Comparison of ENCODE assay signal across 23 cellular contexts in the genomic region with DNA sequence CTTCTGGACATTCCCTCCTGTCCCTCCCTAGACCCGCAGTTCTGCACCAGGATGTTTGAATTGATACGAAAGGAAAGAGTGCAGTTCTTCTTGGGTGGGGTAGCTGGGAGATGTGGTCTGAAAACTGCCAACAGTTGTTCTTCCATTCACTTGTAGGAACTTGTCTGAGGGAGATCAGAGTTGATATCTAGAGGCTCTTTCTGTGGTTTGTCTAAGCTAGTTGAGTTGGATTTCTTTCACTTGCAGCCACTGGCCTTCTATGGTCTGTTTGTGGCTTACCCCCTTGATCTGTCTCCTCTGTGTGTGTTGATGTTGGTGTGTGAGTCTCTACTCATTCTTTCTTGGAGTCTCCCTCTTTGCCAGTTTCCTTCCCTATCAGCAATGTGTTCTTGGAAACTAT.
"Had no signal": no experiment of that assay in that cellular context is flagged by ENCODE, and none has a peak within 500 bp of the region (broad histone marks: within the 10 kb centered on the region; RNA-seq: fewer than 3 reads in every experiment).

No MANE protein-coding gene starts in this region.

- H3K4me3 ChIP-seq: dorsolateral prefrontal cortex, mucosa of descending colon, sigmoid colon had no signal

- DNase-seq: activated CD4-positive, alpha-beta T cell treated with anti-CD3 and anti-CD28 coated beads, Interleukin-2, amount 10 ng/mL, durations not matched to agents 7 days and 5 days; activated CD8-positive, alpha-beta T cell treated with anti-CD3 and anti-CD28 coated beads, Interleukin-2, amount 10 ng/mL, durations not matched to agents 7 days and 5 days; activated naive CD4-positive, alpha-beta T cell treated with anti-CD3 and anti-CD28 coated beads for 36 hours; activated naive CD8-positive, alpha-beta T cell treated with anti-CD3 and anti-CD28 coated beads, Interleukin-2, amount 50 U/mL, for 24 hours; activated T-cell treated with anti-CD3 and anti-CD28 coated beads, Interleukin-2, amount 50 U/mL, for 4 hours; anterior cingulate cortex; central memory CD4-positive, alpha-beta T cell; dorsolateral prefrontal cortex; erythroblast; immature natural killer cell; mesenchymal stem cell; mucosa of descending colon; naive thymus-derived CD8-positive, alpha-beta T cell; sigmoid colon; stimulated activated CD4-positive, alpha-beta T cell treated with anti-CD3 and anti-CD28 coated beads, Interleukin-12 subunit alpha, Interleukin-12 subunit beta, amount 100 ng/mL, for 4 hours; stimulated activated CD4-positive, alpha-beta T cell treated with anti-CD3 and anti-CD28 coated beads, Interleukin-1b, Interleukin-23, amount 100 ng/mL, for 48 hours; stimulated activated CD8-positive, alpha-beta memory T cell treated with anti-CD3 and anti-CD28 coated beads, Interleukin-4, amount 100 ng/mL, for 48 hours; stimulated activated naive CD4-positive, alpha-beta T cell; T1000 had no signal

- ATAC-seq: activated CD4-positive, CD25-positive, alpha-beta regulatory T cell treated with anti-CD3 and anti-CD28 coated beads, Interleukin-2, amount 50 U/mL, for 24 hours; activated CD8-positive, alpha-beta T cell treated with anti-CD3 and anti-CD28 coated beads, Interleukin-2, amount 10 ng/mL, durations not matched to agents 7 days and 5 days; activated naive CD8-positive, alpha-beta T cell treated with anti-CD3 and anti-CD28 coated beads, Interleukin-2, amount 50 U/mL, for 24 hours; activated T-cell treated with anti-CD3 and anti-CD28 coated beads, Interleukin-2, amount 50 U/mL, for 4 hours; mucosa of descending colon; naive thymus-derived CD8-positive, alpha-beta T cell had no signal

- FAIRE-seq: colon had no signal

- H3K4me1 ChIP-seq: parathyroid adenoma, sigmoid colon had no signal

- H3K36me3 ChIP-seq: sigmoid colon had no signal

- H3K27ac ChIP-seq: dorsolateral prefrontal cortex, parathyroid adenoma, sigmoid colon had no signal

- H3K4me3 Mint-ChIP-seq: activated CD4-positive, alpha-beta T cell treated with anti-CD3 and anti-CD28 coated beads, Interleukin-2, amount 10 ng/mL, durations not matched to agents 7 days and 5 days; activated CD8-positive, alpha-beta T cell treated with anti-CD3 and anti-CD28 coated beads, Interleukin-2, amount 10 ng/mL, durations not matched to agents 7 days and 5 days; activated naive CD4-positive, alpha-beta T cell treated with anti-CD3 and anti-CD28 coated beads for 36 hours; activated naive CD8-positive, alpha-beta T cell treated with anti-CD3 and anti-CD28 coated beads, Interleukin-2, amount 50 U/mL, for 24 hours; activated T-cell treated with anti-CD3 and anti-CD28 coated beads, Interleukin-2, amount 50 U/mL, for 4 hours; brain; immature natural killer cell; naive thymus-derived CD8-positive, alpha-beta T cell had no signal

- H2AFZ ChIP-seq: parathyroid adenoma had no signal

- H3K9ac ChIP-seq: parathyroid adenoma had no signal

- H3K4me1 Mint-ChIP-seq: brain had no signal

- H3K27ac Mint-ChIP-seq: activated CD4-positive, alpha-beta T cell treated with anti-CD3 and anti-CD28 coated beads, Interleukin-2, amount 10 ng/mL, durations not matched to agents 7 days and 5 days; activated CD8-positive, alpha-beta T cell treated with anti-CD3 and anti-CD28 coated beads, Interleukin-2, amount 10 ng/mL, durations not matched to agents 7 days and 5 days; activated naive CD4-positive, alpha-beta T cell treated with anti-CD3 and anti-CD28 coated beads for 36 hours; activated naive CD8-positive, alpha-beta T cell treated with anti-CD3 and anti-CD28 coated beads, Interleukin-2, amount 50 U/mL, for 24 hours; brain; immature natural killer cell; naive thymus-derived CD8-positive, alpha-beta T cell had no signal

- H3K27me3 Mint-ChIP-seq: activated CD4-positive, alpha-beta T cell treated with anti-CD3 and anti-CD28 coated beads, Interleukin-2, amount 10 ng/mL, durations not matched to agents 7 days and 5 days; naive thymus-derived CD8-positive, alpha-beta T cell had no signal

- H3K9me3 ChIP-seq: mucosa of descending colon, sigmoid colon had no signal

- H3K36me3 Mint-ChIP-seq: brain had no signal

- H3K27me3 ChIP-seq: dorsolateral prefrontal cortex, sigmoid colon had no signal

- H3K79me2 ChIP-seq: parathyroid adenoma had no signal
